ENCODE assay signal across 19 cellular contexts in the genomic region with DNA sequence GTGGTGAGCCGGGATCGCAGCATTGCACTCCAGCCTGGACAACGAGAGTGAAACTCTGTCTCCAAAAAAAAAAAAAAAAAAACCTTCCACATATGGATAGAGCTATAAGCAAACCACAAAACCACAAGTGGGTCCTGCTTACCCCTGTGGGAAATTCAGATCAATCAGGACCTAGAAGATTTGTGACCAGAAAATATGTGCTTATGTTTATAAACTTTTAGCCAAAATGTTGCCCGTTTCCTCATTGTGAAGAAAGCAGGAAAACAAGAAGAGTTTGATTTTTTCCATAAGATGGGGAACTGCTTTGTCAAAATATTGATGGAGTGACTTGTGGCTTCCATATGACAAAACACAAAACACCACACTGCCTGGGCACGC. TPM values are rescaled to one million over a fixed set of nuclear protein-coding genes. Genes with fewer than 3 reads are reported as not detected.
A peak's percentile ranks its signal among the peaks of the same experiment; 100 is the strongest.
DNase-seq lines count a peak whose midpoint lies in the region; ATAC-seq, FAIRE-seq and TF ChIP-seq lines count a peak whose summit lies in the region.
"Had no signal": no experiment of that assay in that cellular context is flagged by ENCODE, and none has a peak within 500 bp of the region (broad histone marks: within the 10 kb centered on the region; RNA-seq: fewer than 3 reads in every experiment).

No MANE protein-coding gene starts in this region.

- POLR2A ChIA-PET in HepG2 (lab: Yijun Ruan, JAX) = no interaction called here

- DNase-seq in HepG2 (ENCODE audit: low spot score) (no peak), KBM-7 (peak; percentile 51), right lobe of liver (no peak), stomach (no peak), CD1c-positive myeloid dendritic cell (ENCODE audit: extremely low spot score) (no peak)
- DNase-seq in activated CD4-positive, CD25-positive, alpha-beta regulatory T cell treated with anti-CD3 and anti-CD28 coated beads, Interleukin-2, amount 50 U/mL, for 72 hours = no peak
- DNase-seq: C1 segment of cervical spinal cord; CD4-positive, alpha-beta T cell; DMS153; DMS79; GDM1; HCEC 1CT had no signal

- WGBS in liver = 68% methylated on average over 5 of the region's 5 CpGs
- 66% methylated on average over 5 of the region's 5 CpGs for WGBS in HepG2 (ENCODE audit: low lambda C conversion rate)
- 44% methylated on average over 4 of the region's 5 CpGs for WGBS in right lobe of liver (ENCODE audit: insufficient coverage, low coverage, low lambda C conversion rate, missing lambda C conversion rate)
- 83 to 95% (median 90%) methylated on average over 5 of the region's 5 CpGs for WGBS in stomach, 5 donors

- no peaks in the 10 kb centered on the region for H3K9me3 ChIP-seq in liver (ENCODE audit: control insufficient read depth in 4 of 4, low read length in 3 of 4)
- H3K9me3 ChIP-seq in HepG2 (ENCODE audit: low read length) = no peaks in the 10 kb centered on the region
- no peaks in the 10 kb centered on the region for H3K9me3 ChIP-seq in right lobe of liver
- no peaks in the 10 kb centered on the region for H3K9me3 ChIP-seq in stomach
- H3K9me3 ChIP-seq: A549 had no signal

- H3K36me3 ChIP-seq in liver (ENCODE audit: control insufficient read depth in 4 of 4, insufficient read depth in 3 of 4, low read depth in 1 of 4, low read length in 3 of 4) (no peaks in the 10 kb centered on the region), HepG2 (replicated peaks in 1 of 2; ENCODE audit: control insufficient read depth in 1 of 2, insufficient read depth in 2 of 2, low read length in 2 of 2) (no peaks in the 10 kb centered on the region), right lobe of liver (no peaks in the 10 kb centered on the region), stomach (no peaks in the 10 kb centered on the region)

- ATAC-seq in HepG2 = no peak
- no peak for ATAC-seq in right lobe of liver
- ATAC-seq in GM19395 (IDR thresholded peaks at IDR 0.05; ENCODE audit: unreplicated experiment) = no peak
- ATAC-seq: A549 had no signal

- H3K27ac ChIP-seq in liver (ENCODE audit: low read depth in 1 of 2, low read length in 2 of 2) = peak overlapping the region; percentile 74 to 90
- no peak overlapping the region for H3K27ac ChIP-seq in HepG2 (ENCODE audit: extremely low read length, insufficient read depth, low read length)
- peak overlapping the region; percentile 69 to 87 (median 78) for H3K27ac ChIP-seq in right lobe of liver
- H3K27ac ChIP-seq in stomach = peak overlapping the region; percentile 16 to 72 (median 30)
- H3K27ac ChIP-seq: 22Rv1, A549 had no signal

- peaks cover 8% of the 10 kb centered on the region for H3K79me2 ChIP-seq in HepG2 (ENCODE audit: insufficient read depth, low read length)

- CTCF ChIA-PET in HepG2 (lab: Yijun Ruan, JAX; ENCODE audit: low intra/inter-chr PET ratio, low total read pairs) = no interaction called here

- TF ChIP-seq CTCF in liver (IDR thresholded peaks at IDR 0.05; ENCODE audit: low read depth, low read length, missing input control) (no peak), HepG2 (CRISPR knock-in tag; IDR thresholded peaks at IDR 0.05) (no peak), right lobe of liver (IDR thresholded peaks at IDR 0.05) (no peak), stomach (IDR thresholded peaks at IDR 0.05) (no peak)

- H3K27me3 ChIP-seq in liver (ENCODE audit: control insufficient read depth in 4 of 4, insufficient read depth in 4 of 4, low read length in 3 of 4) (no peaks in the 10 kb centered on the region), HepG2 (ENCODE audit: control insufficient read depth in 1 of 2, insufficient read depth in 2 of 2, low read length in 2 of 2) (0 out of 5 replicates have a peak, but pooled peaks cover 0 to 1% of the 10 kb centered on the region in 2 experiments), right lobe of liver (no peaks in the 10 kb centered on the region), stomach (no peaks in the 10 kb centered on the region)

- peaks cover 3% of the 10 kb centered on the region; the same call in 1 of the 2 replicates for H4K20me1 ChIP-seq in HepG2 (ENCODE audit: insufficient read depth, low read length)

- no peak for TF ChIP-seq EP300 in HepG2 (IDR thresholded peaks at IDR 0.05; ENCODE audit: low read depth in 2 of 2, low read length in 2 of 2)
- TF ChIP-seq EP300 in HepG2 (CRISPR knock-in tag; IDR thresholded peaks at IDR 0.05; ENCODE audit: borderline replicate concordance) = no peak
- no peak for TF ChIP-seq EP300 in stomach (IDR thresholded peaks at IDR 0.05)

- no peak overlapping the region for H3K4me2 ChIP-seq in HepG2 (ENCODE audit: low read depth, low read length)
- H3K4me2 ChIP-seq: A549 had no signal

- H3K4me1 ChIP-seq in liver (ENCODE audit: control insufficient read depth in 4 of 4, insufficient read depth in 4 of 4, low read length in 3 of 4) (peaks cover 2 to 36% (median 22%) of the 10 kb centered on the region in 4 donors), HepG2 (ENCODE audit: insufficient read depth, low read length) (peaks cover 26% of the 10 kb centered on the region), right lobe of liver (peaks cover 0 to 39% (median 8%) of the 10 kb centered on the region in 4 donors), stomach (peaks cover 5 to 27% (median 19%) of the 10 kb centered on the region in 4 donors)

- TF ChIP-seq RAD21 in liver (IDR thresholded peaks at IDR 0.05) (no peak), HepG2 (CRISPR knock-in tag; IDR thresholded peaks at IDR 0.05) (no peak)

- no peak overlapping the region for H3K4me3 ChIP-seq in liver (ENCODE audit: low read depth in 1 of 3, low read length in 3 of 3)
- H3K4me3 ChIP-seq in HepG2 (replicated peaks in 1 of 3; ENCODE audit: insufficient read depth in 1 of 3, low read depth in 2 of 3, low read length in 3 of 3) = no peak overlapping the region
- H3K4me3 ChIP-seq in right lobe of liver = no peak overlapping the region
- H3K4me3 ChIP-seq in stomach = no peak overlapping the region
- H3K4me3 ChIP-seq: A549 had no signal

- no TSS peak for BruUV-seq in HepG2 (replicated peaks; lab: Mats Ljungman, UMichigan)

- intact Hi-C loops in HepG2 (cut with micrococcal nuclease; ENCODE audit: unreplicated experiment) (loop anchor here (2.0 kb wide), 1 partner anchor 63 kb away; no protein-coding TSS in a partner anchor), right lobe of liver (cut with DNase I) (loop anchor here in 1 of 2 donors (10.0 kb wide), 1 partner anchor 185 kb away; a partner anchor contains a TSS), stomach (cut with DNase I; ENCODE audit: low total_unique reads) (loop anchor here (10.0 kb wide), 1 partner anchor 185 kb away; a partner anchor contains a TSS)

- FAIRE-seq in HepG2 (lab: Jason Lieb, UNC) = no peak
- FAIRE-seq: A549, H54, HTR-8/SVneo had no signal

- H3K9ac ChIP-seq in liver (ENCODE audit: low read depth in 1 of 2, low read length in 2 of 2) = no peak overlapping the region
- H3K9ac ChIP-seq in HepG2 (ENCODE audit: insufficient read depth, low read depth, low read length) = no peak overlapping the region

- in situ Hi-C loops in HepG2 (cut with HindIII; ENCODE audit: extremely low pct_ligation_motif_present, low pct_unique_long_range_greater_than_20kb) = loop anchor here (10.0 kb wide), 1 partner anchor 195 kb away; no protein-coding TSS in a partner anchor
- in situ Hi-C loops in KBM-7 (cut with MboI; ENCODE audit: low pct_unique_long_range_greater_than_20kb, low sequenced_read_pairs) = loop anchor here (25.0 kb wide), 1 partner anchor 192 kb away; a partner anchor contains a TSS

- no peak overlapping the region for H2AFZ ChIP-seq in HepG2 (ENCODE audit: low read length)

- no peak for TF ChIP-seq POLR2A in HepG2 (IDR thresholded peaks at IDR 0.05; ENCODE audit: insufficient read depth in 1 of 2, low read depth in 2 of 2, low read length in 2 of 2)
- no peak for TF ChIP-seq POLR2A in right lobe of liver (IDR thresholded peaks at IDR 0.05)
- no peak for TF ChIP-seq POLR2A in stomach (IDR thresholded peaks at IDR 0.05)

RNA-seq across cellular contexts. Expression of a gene that starts 3.4 kb away (rescaled TPM):
- total RNA-seq in liver (10 to 100 TPM; 19.8 to 44.4 TPM), HepG2 (2016; rRNA removed; fragmentation: Illumina TruSeq; extraction: Trizol) (32.5 and 33.7 TPM in 2 replicates), right lobe of liver (10 to 100 TPM; 20.9 to 36.7 (median 23.6) TPM), stomach (100 to 1,000 TPM in 1 of 5 donors, 10 to 100 TPM in 4; 14.7 to 119 (median 23.3) TPM)
- polyA plus RNA-seq in liver (10 to 100 TPM; 20.3 to 28.3 TPM), HepG2 (2011; rRNA removed) (32.3 and 35.4 TPM in 2 replicates), stomach (10 to 100 TPM; 28.4 to 41.4 (median 29.5) TPM)
- total RNA-seq in HepG2 (2016; cell fraction: cytosol; rRNA removed; fragmentation: Illumina TruSeq; extraction: Trizol; ENCODE audit: low read depth) = 13.6 and 14.0 TPM in 2 replicates
- total RNA-seq in HepG2 (2016; cell fraction: insoluble cytoplasmic fraction; rRNA removed; fragmentation: Illumina TruSeq; extraction: Trizol) = 30.5 and 33.1 TPM in 2 replicates
- 28.9 and 29.7 TPM in 2 replicates for total RNA-seq in HepG2 (2016; cell fraction: membrane; rRNA removed; fragmentation: Illumina TruSeq; extraction: Trizol)
- total RNA-seq in HepG2 (2016; cell fraction: nucleus; rRNA removed; fragmentation: Illumina TruSeq; extraction: Trizol) = 21.9 and 22.5 TPM in 2 replicates
- polyA plus RNA-seq in HepG2 (2011; cell fraction: cytosol; rRNA removed) = 27.5 and 32.3 TPM in 2 replicates
- polyA plus RNA-seq in HepG2 (2011; cell fraction: nucleus; rRNA removed) = 22.7 and 25.3 TPM in 2 replicates
- 22.2 and 25.3 TPM in 2 replicates for polyA plus RNA-seq in HepG2 (2012)
- polyA plus RNA-seq in HepG2 (2016; cell fraction: cytosol; fragmentation: Illumina TruSeq; extraction: Trizol; ENCODE audit: low read depth) = 10.3 and 12.0 TPM in 2 replicates
- polyA plus RNA-seq in HepG2 (2016; cell fraction: insoluble cytoplasmic fraction; fragmentation: Illumina TruSeq; extraction: Trizol; ENCODE audit: low read depth) = 32.2 and 34.1 TPM in 2 replicates
- 21.0 and 23.3 TPM in 2 replicates for polyA plus RNA-seq in HepG2 (2016; cell fraction: membrane; fragmentation: Illumina TruSeq; extraction: Trizol; ENCODE audit: low read depth)
- 38.0 and 39.9 TPM in 2 replicates for polyA plus RNA-seq in HepG2 (2016; cell fraction: nucleus; fragmentation: Illumina TruSeq; extraction: Trizol; ENCODE audit: insufficient read depth, low read depth)
- 44.2 and 49.5 TPM in 2 replicates for polyA minus RNA-seq in HepG2 (2011; rRNA and poly(A)+ RNA removed; ENCODE audit: low replicate concordance)
- 16.9 and 17.9 TPM in 2 replicates for polyA minus RNA-seq in HepG2 (2011; cell fraction: cytosol; rRNA and poly(A)+ RNA removed)
- 15.6 and 18.8 TPM in 2 replicates for polyA minus RNA-seq in HepG2 (2011; cell fraction: nucleus; rRNA and poly(A)+ RNA removed)

RNA-seq across cellular contexts. Expression of a gene that starts 26.8 kb away (rescaled TPM):
- total RNA-seq in liver (100 to 1,000 TPM; 383 to 796 TPM), HepG2 (2016; rRNA removed; fragmentation: Illumina TruSeq; extraction: Trizol) (1,683 and 1,960 TPM in 2 replicates), right lobe of liver (100 to 1,000 TPM; 209 to 448 (median 268) TPM), stomach (1,000 to 10,000 TPM in 1 of 5 donors, 100 to 1,000 TPM in 4; 346 to 1,202 (median 723) TPM)
- polyA plus RNA-seq in liver (100 to 1,000 TPM; 200 to 504 TPM), HepG2 (2011; rRNA removed) (2,662 and 3,226 TPM in 2 replicates), stomach (1,000 to 10,000 TPM; 1,543 to 2,119 (median 2,100) TPM)
- total RNA-seq in HepG2 (2016; cell fraction: cytosol; rRNA removed; fragmentation: Illumina TruSeq; extraction: Trizol; ENCODE audit: low read depth) = 4,234 and 4,880 TPM in 2 replicates
- 1,681 and 2,033 TPM in 2 replicates for total RNA-seq in HepG2 (2016; cell fraction: insoluble cytoplasmic fraction; rRNA removed; fragmentation: Illumina TruSeq; extraction: Trizol)
- 4,469 and 4,736 TPM in 2 replicates for total RNA-seq in HepG2 (2016; cell fraction: membrane; rRNA removed; fragmentation: Illumina TruSeq; extraction: Trizol)
- total RNA-seq in HepG2 (2016; cell fraction: nucleus; rRNA removed; fragmentation: Illumina TruSeq; extraction: Trizol) = 671 and 721 TPM in 2 replicates
- polyA plus RNA-seq in HepG2 (2011; cell fraction: cytosol; rRNA removed) = 2,617 and 3,480 TPM in 2 replicates
- 707 and 717 TPM in 2 replicates for polyA plus RNA-seq in HepG2 (2011; cell fraction: nucleus; rRNA removed)
- 1,399 and 1,552 TPM in 2 replicates for polyA plus RNA-seq in HepG2 (2012)
- 5,088 and 5,753 TPM in 2 replicates for polyA plus RNA-seq in HepG2 (2016; cell fraction: cytosol; fragmentation: Illumina TruSeq; extraction: Trizol; ENCODE audit: low read depth)
- 1,997 and 2,058 TPM in 2 replicates for polyA plus RNA-seq in HepG2 (2016; cell fraction: insoluble cytoplasmic fraction; fragmentation: Illumina TruSeq; extraction: Trizol; ENCODE audit: low read depth)
- polyA plus RNA-seq in HepG2 (2016; cell fraction: membrane; fragmentation: Illumina TruSeq; extraction: Trizol; ENCODE audit: low read depth) = 4,231 and 4,512 TPM in 2 replicates
- polyA plus RNA-seq in HepG2 (2016; cell fraction: nucleus; fragmentation: Illumina TruSeq; extraction: Trizol; ENCODE audit: insufficient read depth, low read depth) = 1,039 and 1,069 TPM in 2 replicates
- polyA minus RNA-seq in HepG2 (2011; rRNA and poly(A)+ RNA removed; ENCODE audit: low replicate concordance) = 1,437 and 2,324 TPM in 2 replicates
- polyA minus RNA-seq in HepG2 (2011; cell fraction: cytosol; rRNA and poly(A)+ RNA removed) = 460 and 463 TPM in 2 replicates
- 336 and 408 TPM in 2 replicates for polyA minus RNA-seq in HepG2 (2011; cell fraction: nucleus; rRNA and poly(A)+ RNA removed)

RNA-seq across cellular contexts. Expression of a gene that starts 50.3 kb away (rescaled TPM):
- total RNA-seq in liver = not detected
- not detected for polyA plus RNA-seq in liver
- total RNA-seq in HepG2 (2016; rRNA removed; fragmentation: Illumina TruSeq; extraction: Trizol) = not detected in 2 replicates
- not detected in 2 replicates for total RNA-seq in HepG2 (2016; cell fraction: cytosol; rRNA removed; fragmentation: Illumina TruSeq; extraction: Trizol; ENCODE audit: low read depth)
- total RNA-seq in HepG2 (2016; cell fraction: insoluble cytoplasmic fraction; rRNA removed; fragmentation: Illumina TruSeq; extraction: Trizol) = not detected in 2 replicates
- not detected in 2 replicates for total RNA-seq in HepG2 (2016; cell fraction: membrane; rRNA removed; fragmentation: Illumina TruSeq; extraction: Trizol)
- total RNA-seq in HepG2 (2016; cell fraction: nucleus; rRNA removed; fragmentation: Illumina TruSeq; extraction: Trizol) = not detected in 2 replicates
- not detected in 2 replicates for polyA plus RNA-seq in HepG2 (2011; rRNA removed)
- polyA plus RNA-seq in HepG2 (2011; cell fraction: cytosol; rRNA removed) = not detected in 2 replicates
- not detected in 2 replicates for polyA plus RNA-seq in HepG2 (2011; cell fraction: nucleus; rRNA removed)
- not detected in 2 replicates for polyA plus RNA-seq in HepG2 (2012)
- not detected in 2 replicates for polyA plus RNA-seq in HepG2 (2016; cell fraction: cytosol; fragmentation: Illumina TruSeq; extraction: Trizol; ENCODE audit: low read depth)
- polyA plus RNA-seq in HepG2 (2016; cell fraction: insoluble cytoplasmic fraction; fragmentation: Illumina TruSeq; extraction: Trizol; ENCODE audit: low read depth) = not detected in 2 replicates
- polyA plus RNA-seq in HepG2 (2016; cell fraction: membrane; fragmentation: Illumina TruSeq; extraction: Trizol; ENCODE audit: low read depth) = not detected in 2 replicates
- not detected in 2 replicates for polyA plus RNA-seq in HepG2 (2016; cell fraction: nucleus; fragmentation: Illumina TruSeq; extraction: Trizol; ENCODE audit: insufficient read depth, low read depth)
- polyA minus RNA-seq in HepG2 (2011; rRNA and poly(A)+ RNA removed; ENCODE audit: low replicate concordance) = not detected in 2 replicates
- polyA minus RNA-seq in HepG2 (2011; cell fraction: cytosol; rRNA and poly(A)+ RNA removed) = not detected in 2 replicates
- polyA minus RNA-seq in HepG2 (2011; cell fraction: nucleus; rRNA and poly(A)+ RNA removed) = not detected in 2 replicates
- total RNA-seq in right lobe of liver = not detected
- total RNA-seq in stomach = not detected
- not detected for polyA plus RNA-seq in stomach
- total RNA-seq: Daoy had no signal
- polyA plus RNA-seq: A549 had no signal
